8 cellular contexts compared by ENCODE assay signal in genomic region chr17:48872409-48872808, GRCh38. TPM values are rescaled to one million over a fixed set of nuclear protein-coding genes. Genes with fewer than 3 reads are reported as not detected.
"Had no signal": no experiment of that assay in that cellular context is flagged by ENCODE, and none has a peak within 500 bp of the region (broad histone marks: within the 10 kb centered on the region; RNA-seq: fewer than 3 reads in every experiment).

No MANE protein-coding gene starts in this region.

RNA-seq across cellular contexts. Expression of gene TTLL6, which starts 55.4 kb away (rescaled TPM):
- total RNA-seq: activated B cell treated with CpG ODN at 0.5 μM for 24 hours; activated CD4-positive, alpha-beta memory T cell treated with anti-CD3 and anti-CD28 coated beads for 36 hours; activated naive CD8-positive, alpha-beta T cell treated with anti-CD3 and anti-CD28 coated beads for 36 hours; activated T-helper 1 cell treated with anti-CD3 and anti-CD28 coated beads, Interleukin-12 subunit alpha, Interleukin-12 subunit beta, Interleukin-2, Interleukin-4 antibody, amounts not matched to agents 30 ng/mL and 10 ng/mL and 1 ng/mL, durations not matched to agents 14 hours and 24 hours and 36 hours; epithelial cell of proximal tubule; frontal cortex; lung microvascular endothelial cell; osteocyte had no signal
